1 cellular context compared by ENCODE assay signal in genomic region chr10:24944512-24945255, GRCh38.
TF ChIP-seq lines count a peak whose summit lies in the region.

No MANE protein-coding gene starts in this region.

TF ChIP-seq in K562, 482 proteins besides CTCF, POLR2A, EP300 and RAD21 (continued from another document and continues in another):
- TF ChIP-seq MITF (IDR thresholded peaks at IDR 0.05), result no peak
- no peak for TF ChIP-seq E2F4 (CRISPR knock-in tag; IDR thresholded peaks at IDR 0.05; ENCODE audit: low read depth)
- TF ChIP-seq ESRRA (IDR thresholded peaks at IDR 0.05; ENCODE audit: borderline replicate concordance, low read depth), result peak; percentile 85
- TF ChIP-seq PBX2 (CRISPR knock-in tag; IDR thresholded peaks at IDR 0.05; ENCODE audit: low read depth), result no peak
- peak; percentile 81 for TF ChIP-seq PBX2 (tag; conservative IDR thresholded peaks at IDR 0.05; ENCODE audit: low read depth)
- TF ChIP-seq KDM1A (IDR thresholded peaks at IDR 0.05), result peak; percentile 51 to 76; a peak in 3 of 4 replicates
- 0 out of 2 replicates have a peak, but pooled peaks have one; percentile 56 for TF ChIP-seq MTA3 (IDR thresholded peaks at IDR 0.05; ENCODE audit: borderline replicate concordance)
- TF ChIP-seq TAL1 (IDR thresholded peaks at IDR 0.05), result peak; percentile 66
- no peak for TF ChIP-seq SRSF9 (IDR thresholded peaks at IDR 0.05; ENCODE audit: borderline replicate concordance, low read depth, low read length)
- peak; percentile 37 for TF ChIP-seq SOX6 (IDR thresholded peaks at IDR 0.05)
- TF ChIP-seq FOSL1 (tag; conservative IDR thresholded peaks at IDR 0.05), result peak; percentile 90
- TF ChIP-seq TFAM (CRISPR knock-in tag; conservative IDR thresholded peaks at IDR 0.05), result no peak
- no peak for TF ChIP-seq MAFF (IDR thresholded peaks at IDR 0.05; ENCODE audit: low read length)
- TF ChIP-seq RBM15 (IDR thresholded peaks at IDR 0.05; ENCODE audit: insufficient read depth, low read length), result no peak
- TF ChIP-seq ZNF280B (CRISPR knock-in tag; IDR thresholded peaks at IDR 0.05), result no peak
- no peak for TF ChIP-seq PCBP2 (IDR thresholded peaks at IDR 0.05; ENCODE audit: low read depth, low read length, poor library complexity, severe bottlenecking)
- TF ChIP-seq CREM (IDR thresholded peaks at IDR 0.05; ENCODE audit: low read depth), result 0 out of 2 replicates have a peak, but pooled peaks have one; percentile 4
- no peak for TF ChIP-seq ZBTB9 (CRISPR knock-in tag; IDR thresholded peaks at IDR 0.05)
- TF ChIP-seq SMARCA4 (IDR thresholded peaks at IDR 0.05), result peak; percentile 89
- no peak for TF ChIP-seq WHSC1 (IDR thresholded peaks at IDR 0.05; ENCODE audit: low read length)
- TF ChIP-seq CBFA2T3 (IDR thresholded peaks at IDR 0.05), result peak; percentile 88
- peak; percentile 50 to 91; a peak in 2 of 4 replicates for TF ChIP-seq MLLT1 (IDR thresholded peaks at IDR 0.05)
- TF ChIP-seq GATAD2A (IDR thresholded peaks at IDR 0.05), result 0 out of 2 replicates have a peak, but pooled peaks have one; percentile 14
- TF ChIP-seq VEZF1 (CRISPR knock-in tag; IDR thresholded peaks at IDR 0.05), result no peak
- TF ChIP-seq ZNF316 (IDR thresholded peaks at IDR 0.05), result peak; percentile 32; the same call in 1 of the 2 replicates
- TF ChIP-seq GMEB1 (CRISPR knock-in tag; IDR thresholded peaks at IDR 0.05), result no peak
- no peak for TF ChIP-seq HOMEZ (CRISPR knock-in tag; IDR thresholded peaks at IDR 0.05)
- TF ChIP-seq SMARCE1 (IDR thresholded peaks at IDR 0.05), result peak; percentile 83
- TF ChIP-seq ELK1 (CRISPR knock-in tag; IDR thresholded peaks at IDR 0.05), result no peak
- no peak for TF ChIP-seq AFF1 (IDR thresholded peaks at IDR 0.05; ENCODE audit: low read depth in 1 of 2, partially characterized antibody in 2 of 2)
- TF ChIP-seq DEAF1 (CRISPR knock-in tag; IDR thresholded peaks at IDR 0.05), result peak; percentile 20; the same call in 1 of the 2 replicates
